33 cellular contexts compared by ENCODE assay signal in genomic region chr22:39563571-39564428, GRCh38. TPM values are rescaled to one million over a fixed set of nuclear protein-coding genes. Genes with fewer than 3 reads are reported as not detected.
"Had no signal": no experiment of that assay in that cellular context is flagged by ENCODE, and none has a peak within 500 bp of the region (broad histone marks: within the 10 kb centered on the region; RNA-seq: fewer than 3 reads in every experiment).

No MANE protein-coding gene starts in this region.

- H3K27ac Mint-ChIP-seq: activated B cell treated with CpG ODN at 0.5 μM for 24 hours; activated CD4-positive, alpha-beta T cell treated with anti-CD3 and anti-CD28 coated beads for 36 hours; activated CD8-positive, alpha-beta memory T cell treated with anti-CD3 and anti-CD28 coated beads, Interleukin-2, amount 10 ng/mL, durations not matched to agents 7 days and 5 days; activated CD8-positive, alpha-beta T cell treated with anti-CD3 and anti-CD28 coated beads, Interleukin-2, amount 10 ng/mL, durations not matched to agents 7 days and 5 days; activated naive CD4-positive, alpha-beta T cell treated with anti-CD3 and anti-CD28 coated beads for 36 hours; activated naive CD8-positive, alpha-beta T cell treated with anti-CD3 and anti-CD28 coated beads for 36 hours; activated T-cell treated with anti-CD3 and anti-CD28 coated beads, Interleukin-2, amount 50 U/mL, for 72 hours; brain; effector memory CD8-positive, alpha-beta T cell; mesothelial cell of epicardium; naive B cell; nephron progenitor cell; stimulated activated memory B cell treated with anti-CD40 and anti-IgM and Interleukin-4, amounts not matched to agents 10 μg/mL and 1 μg/mL and 100 μg/mL, for 72 hours; stimulated activated naive CD8-positive, alpha-beta T cell treated with anti-CD3 and anti-CD28 coated beads, Interleukin-15, amount 100 ng/mL, for 72 hours; T-helper 17 cell had no signal

- H3K36me3 Mint-ChIP-seq: activated naive CD8-positive, alpha-beta T cell treated with anti-CD3 and anti-CD28 coated beads for 36 hours; brain; mesothelial cell of epicardium had no signal

- H3K36me3 ChIP-seq: adrenal gland, gastroesophageal sphincter, upper lobe of left lung had no signal

- FAIRE-seq: kidney had no signal

- H3K4me3 ChIP-seq: adrenal gland, coronary artery, gastroesophageal sphincter, psoas muscle, smooth muscle cell, upper lobe of left lung had no signal

- H3K27ac ChIP-seq: adrenal gland, coronary artery, gastroesophageal sphincter, parathyroid adenoma, psoas muscle, upper lobe of left lung had no signal

- H3K4me1 ChIP-seq: adrenal gland, gastroesophageal sphincter, parathyroid adenoma, psoas muscle had no signal

- H3K9me3 Mint-ChIP-seq: activated naive CD8-positive, alpha-beta T cell treated with anti-CD3 and anti-CD28 coated beads for 36 hours; nephron progenitor cell had no signal

- H3K9me3 ChIP-seq: adrenal gland, gastroesophageal sphincter, psoas muscle, upper lobe of left lung had no signal

- DNase-seq: activated B cell treated with CpG ODN at 0.5 μM for 24 hours; activated CD4-positive, alpha-beta T cell treated with anti-CD3 and anti-CD28 coated beads for 36 hours; activated CD8-positive, alpha-beta memory T cell treated with anti-CD3 and anti-CD28 coated beads, Interleukin-2, amount 10 ng/mL, durations not matched to agents 7 days and 5 days; activated CD8-positive, alpha-beta T cell treated with anti-CD3 and anti-CD28 coated beads, Interleukin-2, amount 10 ng/mL, durations not matched to agents 7 days and 5 days; activated effector memory CD4-positive, alpha-beta T cell treated with Interleukin-2 at 50 U/mL for 16 hours; activated naive CD4-positive, alpha-beta T cell treated with anti-CD3 and anti-CD28 coated beads for 36 hours; activated naive CD8-positive, alpha-beta T cell treated with anti-CD3 and anti-CD28 coated beads for 36 hours; activated T-cell treated with anti-CD3 and anti-CD28 coated beads, Interleukin-2, amount 50 U/mL, for 72 hours; adrenal gland; aorta; effector memory CD8-positive, alpha-beta T cell; hippocampal formation; kidney; left colon; mammary epithelial cell; naive B cell; nephron progenitor cell; psoas muscle; stimulated activated CD4-positive, alpha-beta T cell treated with anti-CD3 and anti-CD28 coated beads, Interleukin-1b, Interleukin-23, amount 100 ng/mL, for 48 hours; stimulated activated CD4-positive, alpha-beta T cell treated with anti-CD3 and anti-CD28 coated beads, Interleukin-4, amount 100 ng/mL, for 4 hours; stimulated activated CD8-positive, alpha-beta memory T cell treated with anti-CD3 and anti-CD28 coated beads, Interleukin-4, amount 100 ng/mL, for 48 hours; stimulated activated naive CD8-positive, alpha-beta T cell treated with anti-CD3 and anti-CD28 coated beads, Interleukin-15, amount 100 ng/mL, for 72 hours; substantia nigra; T-helper 17 cell; upper lobe of left lung had no signal

- H3K4me3 Mint-ChIP-seq: activated B cell treated with CpG ODN at 0.5 μM for 24 hours; activated CD4-positive, alpha-beta T cell treated with anti-CD3 and anti-CD28 coated beads for 36 hours; activated CD8-positive, alpha-beta memory T cell treated with anti-CD3 and anti-CD28 coated beads, Interleukin-2, amount 10 ng/mL, durations not matched to agents 7 days and 5 days; activated CD8-positive, alpha-beta T cell treated with anti-CD3 and anti-CD28 coated beads, Interleukin-2, amount 10 ng/mL, durations not matched to agents 7 days and 5 days; activated naive CD4-positive, alpha-beta T cell treated with anti-CD3 and anti-CD28 coated beads for 36 hours; activated naive CD8-positive, alpha-beta T cell treated with anti-CD3 and anti-CD28 coated beads for 36 hours; activated T-cell treated with anti-CD3 and anti-CD28 coated beads, Interleukin-2, amount 50 U/mL, for 72 hours; brain; effector memory CD8-positive, alpha-beta T cell; mesothelial cell of epicardium; naive B cell; nephron progenitor cell; stimulated activated memory B cell treated with anti-CD40 and anti-IgM and Interleukin-4, amounts not matched to agents 10 μg/mL and 1 μg/mL and 100 μg/mL, for 72 hours; stimulated activated naive CD8-positive, alpha-beta T cell treated with anti-CD3 and anti-CD28 coated beads, Interleukin-15, amount 100 ng/mL, for 72 hours; T-helper 17 cell had no signal

- ATAC-seq: activated CD4-positive, alpha-beta T cell treated with anti-CD3 and anti-CD28 coated beads for 36 hours; activated CD8-positive, alpha-beta memory T cell treated with anti-CD3 and anti-CD28 coated beads, Interleukin-2, amount 10 ng/mL, durations not matched to agents 7 days and 5 days; activated CD8-positive, alpha-beta T cell treated with anti-CD3 and anti-CD28 coated beads, Interleukin-2, amount 10 ng/mL, durations not matched to agents 7 days and 5 days; activated T-cell treated with anti-CD3 and anti-CD28 coated beads, Interleukin-2, amount 50 U/mL, for 72 hours; effector memory CD8-positive, alpha-beta T cell; gastroesophageal sphincter; left colon; psoas muscle; stimulated activated memory B cell treated with anti-CD40 and anti-IgM and Interleukin-4, amounts not matched to agents 10 μg/mL and 1 μg/mL and 100 μg/mL, for 72 hours; stimulated activated naive CD8-positive, alpha-beta T cell treated with anti-CD3 and anti-CD28 coated beads, Interleukin-15, amount 100 ng/mL, for 72 hours; T-helper 17 cell had no signal

RNA-seq across cellular contexts. Expression of gene CACNA1I, which starts 6.8 kb away (rescaled TPM):
- total RNA-seq: activated B cell treated with CpG ODN at 0.5 μM for 24 hours, fibroblast of villous mesenchyme, smooth muscle cell had no signal
